In genomic region chr1:145978860-145979745, GRCh38 we compare ENCODE assay signal across 8 cellular contexts. TPM values are rescaled to one million over a fixed set of nuclear protein-coding genes. Genes with fewer than 3 reads are reported as not detected.
DNase-seq lines count a peak whose midpoint lies in the region; ATAC-seq, FAIRE-seq and TF ChIP-seq lines count a peak whose summit lies in the region.

No MANE protein-coding gene starts in this region.

- peak; percentile 90 for ATAC-seq in omental fat pad (ENCODE audit: low FRiP score)

- H3K9ac ChIP-seq in ES-I3 (ENCODE audit: low read depth, low read length), result peak overlapping the region; percentile 45

- no peaks in the 10 kb centered on the region for H3K36me3 ChIP-seq in ES-I3 (ENCODE audit: insufficient read depth, low read length)
- H3K36me3 ChIP-seq in SJSA1, result 0 out of 2 replicates have a peak, but pooled peaks cover 4% of the 10 kb centered on the region
- H3K36me3 ChIP-seq in transverse colon, result no peaks in the 10 kb centered on the region

- H3K27me3 ChIP-seq in SJSA1 (replicated peaks) (no peaks in the 10 kb centered on the region), transverse colon (no peaks in the 10 kb centered on the region)

- DNase-seq in H54 (ENCODE audit: insufficient read length, low spot score) (peak; percentile 86), LoVo (ENCODE audit: low spot score) (peak; percentile 97), SJSA1 (ENCODE audit: low read depth in 1 of 2, low spot score in 2 of 2) (peak; percentile 98 to 99), glutamatergic neuron (peak; percentile 82), omental fat pad (ENCODE audit: low spot score) (peak; percentile 65), transverse colon (peak; percentile 96)
- peak; percentile 74 for DNase-seq in activated naive CD4-positive, alpha-beta T cell treated with anti-CD3 and anti-CD28 coated beads, Interleukin-2, amount 50 U/mL, for 16 hours

- H3K4me1 ChIP-seq in ES-I3 (ENCODE audit: insufficient read depth, low read length) (peaks cover 41% of the 10 kb centered on the region), SJSA1 (replicated peaks) (peaks cover 36% of the 10 kb centered on the region), transverse colon (peaks cover 55 to 68% (median 59%) of the 10 kb centered on the region in 4 donors)

- no peaks in the 10 kb centered on the region for H3K36me3 Mint-ChIP-seq in glutamatergic neuron (ENCODE audit: unreplicated experiment)

- no peaks in the 10 kb centered on the region for H3K27me3 Mint-ChIP-seq in glutamatergic neuron (ENCODE audit: unreplicated experiment)

- no peak overlapping the region for H3K27ac Mint-ChIP-seq in glutamatergic neuron (ENCODE audit: unreplicated experiment)

- TF ChIP-seq EP300 in transverse colon (IDR thresholded peaks at IDR 0.05; ENCODE audit: low read depth), result peak; percentile 76

- H3K4me3 Mint-ChIP-seq in glutamatergic neuron (ENCODE audit: unreplicated experiment), result no peak overlapping the region

- in situ Hi-C loops in transverse colon (cut with MboI; ENCODE audit: low pct_ligation_motif_present in 1 of 4, low pct_unique_long_range_greater_than_20kb in 1 of 4, low sequenced_read_pairs in 3 of 4), result loop anchor here in 3 of 4 donors (5.0 to 10.0 kb wide), 2 partner anchors 33 to 46 kb away; partner anchors contain the start of gene HJV (in 1 of the 3)

- TF ChIP-seq CTCF in glutamatergic neuron (IDR thresholded peaks at IDR 0.05; ENCODE audit: partially characterized antibody, unreplicated experiment), result no peak
- TF ChIP-seq CTCF in omental fat pad (IDR thresholded peaks at IDR 0.05), result no peak
- TF ChIP-seq CTCF in transverse colon (IDR thresholded peaks at IDR 0.05), result peak in 4 of 5 experiments; percentile 17 to 53 (median 30)

- H3K9me3 Mint-ChIP-seq in glutamatergic neuron (ENCODE audit: unreplicated experiment), result no peaks in the 10 kb centered on the region

- peak; percentile 74 for FAIRE-seq in H54 (lab: Jason Lieb, UNC)

- H3K27ac ChIP-seq in SJSA1, result peak overlapping the region; percentile 96
- H3K27ac ChIP-seq in transverse colon, result peak overlapping the region; percentile 97 to 99 (median 98)

- intact Hi-C loops in transverse colon (cut with DNase I; ENCODE audit: low total_unique reads), result loop anchor here (2.0 kb wide), 1 partner anchor 20 kb away; no protein-coding TSS in a partner anchor

- WGBS in transverse colon (ENCODE audit: low coverage in 1 of 2), 2 donors, result 0 to 6% methylated on average over 3 to 9 of the region's 9 CpGs

- H3K4me3 ChIP-seq in SJSA1, result peak overlapping the region; percentile 8; the same call in 1 of the 2 replicates
- H3K4me3 ChIP-seq in transverse colon, result peak overlapping the region in 3 of 4 donors; percentile 9 to 31 (median 12)

- peaks cover 9% of the 10 kb centered on the region for H3K4me1 Mint-ChIP-seq in glutamatergic neuron (ENCODE audit: low read depth, unreplicated experiment)

- TF ChIP-seq POLR2A in H54 (IDR thresholded peaks at IDR 0.05; ENCODE audit: low read depth, low read length) (peak; percentile 16; the same call in 1 of the 2 replicates), transverse colon (IDR thresholded peaks at IDR 0.05) (no peak)

- H3K9me3 ChIP-seq in ES-I3 (ENCODE audit: control insufficient read depth, insufficient read depth, low read length) (no peaks in the 10 kb centered on the region), SJSA1 (replicated peaks) (no peaks in the 10 kb centered on the region), transverse colon (no peaks in the 10 kb centered on the region)

RNA-seq across cellular contexts. Expression of gene POLR3GL, which starts 14.6 kb away (rescaled TPM):
- 13.9 and 22.8 TPM in 2 replicates for total RNA-seq in SJSA1 (2014; rRNA removed; shearing (Covaris generic))
- 13.2 TPM for total RNA-seq in glutamatergic neuron (ENCODE audit: unreplicated experiment)
- total RNA-seq in omental fat pad, result 10 to 100 TPM; 19.0 to 31.4 (median 24.0) TPM
- 10 to 100 TPM in 3 of 4 donors, 1 to 10 TPM in 1; 1.2 to 23.7 (median 14.4) TPM for total RNA-seq in transverse colon

RNA-seq across cellular contexts. Expression of gene ANKRD34A, which starts 14.7 kb away (rescaled TPM):
- total RNA-seq in SJSA1 (2014; rRNA removed; shearing (Covaris generic)), result 0.13 TPM in 1 of 2 replicates, not detected in the other
- total RNA-seq in glutamatergic neuron (ENCODE audit: unreplicated experiment) (0.59 TPM), omental fat pad (1 to 10 TPM in 1 of 4 donors, under 1 TPM in 3; 0.32 to 1.7 (median 0.58) TPM), transverse colon (1 to 10 TPM in 1 of 4 donors, under 1 TPM in 2, not detected in 1; 0.41 to 4.1 (median 0.64) TPM)

RNA-seq across cellular contexts. Expression of gene TXNIP, which starts 17.3 kb away (rescaled TPM):
- total RNA-seq in SJSA1 (2014; rRNA removed; shearing (Covaris generic)), result 57.4 and 82.5 TPM in 2 replicates
- total RNA-seq in glutamatergic neuron (ENCODE audit: unreplicated experiment), result 126 TPM
- total RNA-seq in omental fat pad, result 1,000 to 10,000 TPM; 1,118 to 3,262 (median 1,971) TPM
- 1,000 to 10,000 TPM in 2 of 4 donors, 100 to 1,000 TPM in 2; 296 to 2,602 (median 982) TPM for total RNA-seq in transverse colon

RNA-seq across cellular contexts. Expression of gene LIX1L, which starts 21.3 kb away (rescaled TPM):
- 24.3 and 34.1 TPM in 2 replicates for total RNA-seq in SJSA1 (2014; rRNA removed; shearing (Covaris generic))
- total RNA-seq in glutamatergic neuron (ENCODE audit: unreplicated experiment) (20.3 TPM), omental fat pad (10 to 100 TPM; 15.4 to 34.0 (median 28.3) TPM), transverse colon (10 to 100 TPM in 2 of 4 donors, 1 to 10 TPM in 2; 7.2 to 12.5 (median 9.8) TPM)

RNA-seq across cellular contexts. Expression of gene HJV, which starts 42.4 kb away (rescaled TPM):
- total RNA-seq in SJSA1 (2014; rRNA removed; shearing (Covaris generic)), result not detected in 2 replicates
- total RNA-seq in glutamatergic neuron (ENCODE audit: unreplicated experiment) (not detected), omental fat pad (not detected), transverse colon (under 1 TPM in 1 of 4 donors, not detected in 3; 0.27 TPM)

Comparison
In these comparisons a context has a peak if more than half of its experiments do, and no peak if none do; other contexts are left out.
1. Peak in every context shown above with its lines: DNase-seq, ATAC-seq, H3K4me3 ChIP-seq and H3K27ac ChIP-seq.
2. CTCF ChIP-seq: peak in transverse colon (4 of 5); none in glutamatergic neuron (single experiment) and omental fat pad (0 of 3).